In the genomic region with DNA sequence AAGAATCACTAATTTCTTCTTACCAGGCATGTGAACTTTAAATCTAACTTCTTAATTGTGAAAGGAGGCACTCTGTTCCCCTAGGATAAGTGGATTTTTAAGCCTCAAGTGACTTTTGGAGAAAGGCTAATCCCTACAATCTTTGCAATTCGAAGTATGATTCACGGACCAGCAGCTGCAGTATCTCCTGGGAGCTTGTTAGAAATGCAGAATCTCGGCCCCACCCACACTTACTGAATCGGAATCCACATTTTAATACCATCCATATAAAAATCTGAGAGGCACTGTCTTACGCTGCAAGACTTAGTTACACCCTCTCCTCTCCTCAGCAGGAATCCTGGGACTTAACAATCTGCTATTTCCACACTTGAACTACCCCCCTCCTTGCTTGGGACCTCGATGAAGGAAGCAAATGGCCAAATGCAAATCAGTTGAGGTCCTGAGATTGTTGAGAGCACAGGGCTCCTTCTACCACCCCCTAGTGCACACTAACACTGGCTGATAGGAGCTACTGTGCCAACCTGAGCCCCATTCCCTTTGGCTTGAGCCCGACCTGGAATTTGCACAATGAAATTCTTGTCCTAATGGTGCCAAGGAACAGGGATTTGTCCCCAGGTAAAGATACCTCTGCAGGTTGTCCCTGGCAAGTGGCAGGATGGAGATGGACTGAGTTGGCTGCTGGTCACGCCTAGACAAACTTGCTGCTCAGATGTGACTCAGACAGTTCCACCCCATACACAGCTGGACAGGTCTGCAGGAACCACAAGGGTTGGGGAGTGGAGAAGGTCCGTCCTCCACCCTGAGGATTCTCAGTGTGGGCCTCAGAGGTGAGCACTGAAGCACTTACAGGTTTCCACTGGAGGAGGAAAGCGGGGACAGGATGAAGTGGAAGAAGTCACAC, we compare ENCODE assay signal across 9 cellular contexts. TPM values are rescaled to one million over a fixed set of nuclear protein-coding genes. Genes with fewer than 3 reads are reported as not detected.
DNase-seq lines count a peak whose midpoint lies in the region; TF ChIP-seq lines count a peak whose summit lies in the region.
"Had no signal": no experiment of that assay in that cellular context is flagged by ENCODE, and none has a peak within 500 bp of the region (broad histone marks: within the 10 kb centered on the region; RNA-seq: fewer than 3 reads in every experiment).

No MANE protein-coding gene starts in this region.

- peaks cover 43% of the 10 kb centered on the region for H3K79me1 ChIP-seq in mesenchymal stem cell (replicated peaks; ENCODE audit: low read length, poor library complexity, severe bottlenecking)

- H3K18ac ChIP-seq in mesenchymal stem cell (ENCODE audit: low read depth in 1 of 2, low read length in 2 of 2), result peak overlapping the region in 1 of 2 experiments; percentile 67

- no peak overlapping the region for H4K91ac ChIP-seq in mesenchymal stem cell (ENCODE audit: low read length)

- BruUV-seq in MCF 10A (replicated peaks; lab: Mats Ljungman, UMichigan), result no TSS peak

- peaks cover 49% of the 10 kb centered on the region for H3K36me3 Mint-ChIP-seq in MCF 10A (ENCODE audit: insufficient read depth, unreplicated experiment)
- H3K36me3 Mint-ChIP-seq in CD8-positive, alpha-beta memory T cell, result peaks cover 0 to 55% (median 4%) of the 10 kb centered on the region in 3 donors

- H2BK5ac ChIP-seq in mesenchymal stem cell (ENCODE audit: low read depth, low read length, poor library complexity, severe bottlenecking), result no peak overlapping the region

- peak overlapping the region; percentile 93 for H3K27ac Mint-ChIP-seq in MCF 10A (ENCODE audit: low read depth, unreplicated experiment)
- H3K27ac Mint-ChIP-seq in CD8-positive, alpha-beta memory T cell, result peak overlapping the region in 4 of 8 donors; percentile 29 to 60 (median 54)
- H3K27ac Mint-ChIP-seq: activated CD4-positive, alpha-beta T cell treated with anti-CD3 and anti-CD28 coated beads for 36 hours had no signal

- CTCF ChIA-PET in MCF 10A (lab: Yijun Ruan, JAX), result interaction anchor here (0.5 to 13.8 kb wide), 11 partner anchors 11 to 191 kb away, joined by 3 to 143 read pairs (median 9); a partner anchor contains a TSS
- CTCF ChIA-PET in CD8-positive, alpha-beta memory T cell (lab: Charles Lee), result interaction anchor here (1.1 to 1.5 kb wide), 3 partner anchors 21 to 27 kb away, joined by 3 to 4 read pairs (median 3); a partner anchor contains a TSS

- H3K27ac ChIP-seq in ACC112 (ENCODE audit: low read depth, low read length), result peak overlapping the region; percentile 80
- no peak overlapping the region for H3K27ac ChIP-seq in mesenchymal stem cell (ENCODE audit: low read length, poor library complexity, severe bottlenecking)
- no peak overlapping the region for H3K27ac ChIP-seq in CD8-positive, alpha-beta memory T cell (ENCODE audit: low read depth, low read length)

- 48% methylated on average over 10 of the region's 10 CpGs for WGBS in mesenchymal stem cell

- no peak overlapping the region for H3K4me3 ChIP-seq in ACC112 (ENCODE audit: low read depth, low read length)
- no peak overlapping the region for H3K4me3 ChIP-seq in H7 (ENCODE audit: insufficient read depth, low read depth, low read length)
- peak overlapping the region in 1 of 2 experiments; percentile 48 for H3K4me3 ChIP-seq in mesenchymal stem cell (ENCODE audit: insufficient read depth in 1 of 2, low read depth in 1 of 2, low read length in 2 of 2)
- H3K4me3 ChIP-seq in CD8-positive, alpha-beta memory T cell (ENCODE audit: low read length), result no peak overlapping the region

- TF ChIP-seq CTCF in MCF 10A (IDR thresholded peaks at IDR 0.05; ENCODE audit: unreplicated experiment), result no peak

- no peak overlapping the region for H3K4ac ChIP-seq in mesenchymal stem cell (ENCODE audit: low read depth in 1 of 2, low read length in 2 of 2)

- H2BK120ac ChIP-seq in mesenchymal stem cell (ENCODE audit: low read depth, low read length), result no peak overlapping the region

- H3K4me1 Mint-ChIP-seq in MCF 10A (ENCODE audit: insufficient read depth, unreplicated experiment), result peaks cover 49% of the 10 kb centered on the region
- peaks cover 42 to 55% (median 49%) of the 10 kb centered on the region in 3 donors for H3K4me1 Mint-ChIP-seq in CD8-positive, alpha-beta memory T cell

- DNase-seq in H7, result peak; percentile 66
- no peak for DNase-seq in MCF 10A (ENCODE audit: unreplicated experiment)
- peak; percentile 53 for DNase-seq in mesenchymal stem cell
- no peak for DNase-seq in CD8-positive, alpha-beta memory T cell
- no peak for DNase-seq in iPS-NIHi7 (ENCODE audit: extremely low spot score)
- no peak for DNase-seq in posterior vena cava (ENCODE audit: low spot score)
- no peak for DNase-seq in NCI-H146 treated with DMSO at 0.1 percent for 48 hours (lab: John Stamatoyannopoulos, UW; ENCODE audit: unreplicated experiment)
- DNase-seq: activated CD4-positive, alpha-beta T cell treated with anti-CD3 and anti-CD28 coated beads for 36 hours had no signal

- no peak overlapping the region for H4K8ac ChIP-seq in mesenchymal stem cell (ENCODE audit: low read length)

- H3K9me3 ChIP-seq in mesenchymal stem cell (ENCODE audit: control insufficient read depth, low read length), result no peaks in the 10 kb centered on the region
- H3K9me3 ChIP-seq in CD8-positive, alpha-beta memory T cell (ENCODE audit: low read length), result no peaks in the 10 kb centered on the region

- H3K14ac ChIP-seq in mesenchymal stem cell (ENCODE audit: low read length in 2 of 2), result no peak overlapping the region

- H3K9me3 Mint-ChIP-seq in MCF 10A (ENCODE audit: unreplicated experiment), result no peaks in the 10 kb centered on the region
- H3K9me3 Mint-ChIP-seq in CD8-positive, alpha-beta memory T cell, result no peaks in the 10 kb centered on the region

- peak overlapping the region; percentile 49 for H3K4me3 Mint-ChIP-seq in MCF 10A (ENCODE audit: unreplicated experiment)
- no peak overlapping the region for H3K4me3 Mint-ChIP-seq in CD8-positive, alpha-beta memory T cell
- H3K4me3 Mint-ChIP-seq: activated CD4-positive, alpha-beta T cell treated with anti-CD3 and anti-CD28 coated beads for 36 hours had no signal

- POLR2A ChIA-PET in MCF 10A (lab: Yijun Ruan, JAX), result interaction anchor here (0.6 to 8.5 kb wide), 6 partner anchors 8 to 109 kb away, joined by 3 to 146 read pairs (median 62); a partner anchor contains a TSS
- POLR2A ChIA-PET in CD8-positive, alpha-beta memory T cell (lab: Charles Lee), result no interaction called here

- no peaks in the 10 kb centered on the region for H3K27me3 ChIP-seq in ACC112 (ENCODE audit: insufficient read depth, low read length)
- H3K27me3 ChIP-seq in H7 (ENCODE audit: control insufficient read depth, insufficient read depth, low read length), result no peaks in the 10 kb centered on the region
- H3K27me3 ChIP-seq in mesenchymal stem cell (ENCODE audit: control insufficient read depth in 1 of 2, insufficient read depth in 1 of 2, low read length in 2 of 2), result no peaks in the 10 kb centered on the region
- H3K27me3 ChIP-seq in CD8-positive, alpha-beta memory T cell (ENCODE audit: insufficient read depth, low read length, poor library complexity, severe bottlenecking), result no peaks in the 10 kb centered on the region

- no peak overlapping the region for H2AK5ac ChIP-seq in mesenchymal stem cell (ENCODE audit: low read length, severe bottlenecking)

- peaks cover 100% of the 10 kb centered on the region for H3K79me2 ChIP-seq in ACC112 (ENCODE audit: control insufficient read depth, insufficient read depth, low read length, unreplicated experiment)

- H3K4me2 ChIP-seq in mesenchymal stem cell (ENCODE audit: low read length, poor library complexity, severe bottlenecking), result no peak overlapping the region

- no peak overlapping the region for H3K23ac ChIP-seq in mesenchymal stem cell (ENCODE audit: low read length in 2 of 2)

- H3K9ac ChIP-seq in mesenchymal stem cell (ENCODE audit: low read length), result peak overlapping the region; percentile 54

- intact Hi-C loops in MCF 10A (cut with micrococcal nuclease), result no loop called here
- intact Hi-C loops in posterior vena cava (cut with DNase I), result no loop called here

- no peak overlapping the region for H2BK12ac ChIP-seq in mesenchymal stem cell (ENCODE audit: low read length in 2 of 2)

- H3K4me1 ChIP-seq in ACC112 (ENCODE audit: control insufficient read depth, insufficient read depth, low read length, unreplicated experiment) (peaks cover 64% of the 10 kb centered on the region), mesenchymal stem cell (ENCODE audit: control insufficient read depth, insufficient read depth, low read depth, low read length) (peaks cover 31% of the 10 kb centered on the region)
- peaks cover 45% of the 10 kb centered on the region for H3K4me1 ChIP-seq in CD8-positive, alpha-beta memory T cell (ENCODE audit: insufficient read depth, low read length)

- H3K36me3 ChIP-seq in ACC112 (ENCODE audit: insufficient read depth, low read length) (peaks cover 25% of the 10 kb centered on the region; the same call in 1 of the 2 replicates), H7 (replicated peaks; ENCODE audit: control insufficient read depth, insufficient read depth, low read length) (peaks cover 21% of the 10 kb centered on the region), mesenchymal stem cell (ENCODE audit: control insufficient read depth in 1 of 2, insufficient read depth in 2 of 2, low read depth in 1 of 2, low read length in 2 of 2) (peaks cover 49 to 51% of the 10 kb centered on the region in 2 experiments)
- peaks cover 26% of the 10 kb centered on the region for H3K36me3 ChIP-seq in CD8-positive, alpha-beta memory T cell (ENCODE audit: insufficient read depth, low read length)

- no peak overlapping the region for H2AFZ ChIP-seq in ACC112 (ENCODE audit: low read length, unreplicated experiment)
- no peak overlapping the region for H2AFZ ChIP-seq in mesenchymal stem cell (ENCODE audit: low read depth, low read length)

- no peak overlapping the region for H2BK15ac ChIP-seq in mesenchymal stem cell (ENCODE audit: low read depth, poor library complexity, severe bottlenecking)

- no peaks in the 10 kb centered on the region for H3K27me3 Mint-ChIP-seq in MCF 10A (ENCODE audit: insufficient read depth, unreplicated experiment)
- peaks cover 0 to 2% of the 10 kb centered on the region in 2 donors for H3K27me3 Mint-ChIP-seq in CD8-positive, alpha-beta memory T cell
- H3K27me3 Mint-ChIP-seq: activated CD4-positive, alpha-beta T cell treated with anti-CD3 and anti-CD28 coated beads for 36 hours had no signal

RNA-seq across cellular contexts. Expression of a gene that starts 20.8 kb away (rescaled TPM):
- 6.7 and 6.9 TPM in 2 replicates for total RNA-seq in H7 (2014; rRNA removed; shearing (Covaris generic))
- total RNA-seq in MCF 10A (2022), result 29.4 and 29.8 TPM in 2 replicates
- polyA plus RNA-seq in mesenchymal stem cell (2013, experiment 1 of 2), result 13.8 TPM
- polyA plus RNA-seq in mesenchymal stem cell (2013, experiment 2 of 2), result 13.9 TPM
- total RNA-seq in CD8-positive, alpha-beta memory T cell, result 10 to 100 TPM; 12.8 to 13.1 TPM
- 23.1 TPM for polyA plus RNA-seq in CD8-positive, alpha-beta memory T cell
- total RNA-seq in posterior vena cava, result 10 to 100 TPM; 22.4 to 36.8 TPM

RNA-seq across cellular contexts. Expression of a gene that starts 36.2 kb away (rescaled TPM):
- 0.62 and 2.0 TPM in 2 replicates for total RNA-seq in H7 (2014; rRNA removed; shearing (Covaris generic))
- total RNA-seq in MCF 10A (2022), result 0.89 and 1.1 TPM in 2 replicates
- polyA plus RNA-seq in mesenchymal stem cell (2013, experiment 1 of 2), result 0.12 TPM
- 0.11 TPM for polyA plus RNA-seq in mesenchymal stem cell (2013, experiment 2 of 2)
- under 1 TPM in 1 of 2 experiments, not detected in 1; 0.07 TPM for total RNA-seq in CD8-positive, alpha-beta memory T cell
- polyA plus RNA-seq in CD8-positive, alpha-beta memory T cell, result not detected
- total RNA-seq in posterior vena cava, result under 1 TPM; 0.46 to 0.86 TPM

RNA-seq across cellular contexts. Expression of a gene that starts 48.5 kb away (rescaled TPM):
- total RNA-seq in H7 (2014; rRNA removed; shearing (Covaris generic)), result 15.2 and 20.6 TPM in 2 replicates
- 33.8 and 40.9 TPM in 2 replicates for total RNA-seq in MCF 10A (2022)
- polyA plus RNA-seq in mesenchymal stem cell (2013, experiment 1 of 2), result 2.3 TPM
- polyA plus RNA-seq in mesenchymal stem cell (2013, experiment 2 of 2), result 1.9 TPM
- total RNA-seq in CD8-positive, alpha-beta memory T cell, result 1 to 10 TPM in 1 of 2 experiments, under 1 TPM in 1; 0.93 to 1.1 TPM
- polyA plus RNA-seq in CD8-positive, alpha-beta memory T cell, result 0.60 TPM
- 1 to 10 TPM in 1 of 2 donors, under 1 TPM in 1; 0.48 to 1.9 TPM for total RNA-seq in posterior vena cava

Comparison
In these comparisons a context has a peak if more than half of its experiments do, and no peak if none do; other contexts are left out.
1. DNase-seq: peak in H7 (single experiment) and mesenchymal stem cell (single experiment); none in MCF 10A (single experiment), CD8-positive, alpha-beta memory T cell (0 of 5), iPS-NIHi7 (single experiment), posterior vena cava (single experiment) and NCI-H146 treated with DMSO at 0.1 percent for 48 hours (single experiment).